ENCODE assay signal across 8 cellular contexts in genomic region chr18:63969965-63970802, GRCh38. TPM values are rescaled to one million over a fixed set of nuclear protein-coding genes. Genes with fewer than 3 reads are reported as not detected.
DNase-seq lines count a peak whose midpoint lies in the region.

Gene SERPINB8, plus strand, starts transcription at chr18:63970081. Its CDS starts 8,228 bp downstream, at chr18:63978309.

- H4K20me1 ChIP-seq in GM23248 (ENCODE audit: insufficient read depth) = no peaks in the 10 kb centered on the region

- no peaks in the 10 kb centered on the region for H3K36me3 ChIP-seq in GM23248 (ENCODE audit: low read depth)
- H3K36me3 ChIP-seq in neuron (ENCODE audit: insufficient read depth, low read length) = no peaks in the 10 kb centered on the region

- H3K4me2 ChIP-seq in GM23248 (ENCODE audit: unreplicated experiment) = peak within 1 kb of the TSS; percentile 84

- peak within 1 kb of the TSS; percentile 82 for H3K4me3 ChIP-seq in GM23248
- peak within 1 kb of the TSS; percentile 83 for H3K4me3 ChIP-seq in neuron (ENCODE audit: low read length)

- H3K9me2 ChIP-seq in GM23248 (ENCODE audit: insufficient read depth) = no peaks in the 10 kb centered on the region

- peak within 1 kb of the TSS; percentile 90 for H3K9ac ChIP-seq in GM23248

- H3K9me3 ChIP-seq in GM23248 (ENCODE audit: low read depth) = no peaks in the 10 kb centered on the region
- no peaks in the 10 kb centered on the region for H3K9me3 ChIP-seq in neuron (ENCODE audit: low read length)

- no peaks in the 10 kb centered on the region for H3K27me3 ChIP-seq in GM23248 (replicated peaks; ENCODE audit: insufficient read depth)
- H3K27me3 ChIP-seq in neuron (ENCODE audit: insufficient read depth, low read length) = no peaks in the 10 kb centered on the region

- WGBS in GM23248 (ENCODE audit: low coverage in 1 of 2, low lambda C conversion rate in 2 of 2, missing lambda C conversion rate in 2 of 2), 2 experiments = 1 to 3% methylated on average over 26 to 62 of the region's 62 CpGs

- H3K4me1 ChIP-seq in GM23248 (ENCODE audit: insufficient read depth) (peaks cover 33% of the 10 kb centered on the region), neuron (ENCODE audit: insufficient read depth, low read length) (peaks cover 18% of the 10 kb centered on the region)

- in situ Hi-C loops in GM23248 (cut with MboI) = no loop called here

- peak; percentile 94 for DNase-seq in DMS79 (lab: John Stamatoyannopoulos, UW)
- DNase-seq in GM23248 = peak; percentile 98
- DNase-seq in LHCN-M2 (ENCODE audit: low read depth) = peak; percentile 89
- peak; percentile 81 to 95 for DNase-seq in SHP77 (lab: John Stamatoyannopoulos, UW)
- peak; percentile 30 to 69 (median 51) for DNase-seq in activated naive CD4-positive, alpha-beta T cell (lab: John Stamatoyannopoulos, UW)
- peak; percentile 85 for DNase-seq in foreskin melanocyte
- DNase-seq in stromal cell of bone marrow (ENCODE audit: low read depth) = peak; percentile 90

- H2AFZ ChIP-seq in GM23248 (peak within 1 kb of the TSS; percentile 79), neuron (ENCODE audit: low read depth, low read length) (peak within 1 kb of the TSS; percentile 90)

- peak within 1 kb of the TSS; percentile 92 for H3K27ac ChIP-seq in GM23248

- H3F3A ChIP-seq in GM23248 (ENCODE audit: insufficient read depth) = peaks cover 31% of the 10 kb centered on the region

- H3K79me2 ChIP-seq in GM23248 (ENCODE audit: insufficient read depth) = peaks cover 41% of the 10 kb centered on the region

RNA-seq across cellular contexts. Expression of gene SERPINB8, which starts in this region (rescaled TPM):
- total RNA-seq in GM23248 (2014; rRNA removed; shearing (Covaris generic)) = 21.2 and 25.3 TPM in 2 replicates
- polyA plus RNA-seq in GM23248 (2016; fragmentation: Nextera tagmentation; extraction: Ambion mirVana) = 57.3 and 61.7 TPM in 2 replicates
- total RNA-seq in LHCN-M2 (2014; rRNA removed) = 17.8 and 21.5 TPM in 2 replicates
- 12.6 TPM for polyA plus RNA-seq in LHCN-M2 (2012)

Comparison
In these comparisons a context has a peak if more than half of its experiments do, and no peak if none do; other contexts are left out.
1. Peak in every context shown above with its lines: DNase-seq, H3K4me3 ChIP-seq and H3K27ac ChIP-seq.